Comparison of ENCODE assay signal across 13 cellular contexts in genomic region chr6:140071115-140071514, GRCh38.
A peak's percentile ranks its signal among the peaks of the same experiment; 100 is the strongest.
DNase-seq lines count a peak whose midpoint lies in the region; ATAC-seq and TF ChIP-seq lines count a peak whose summit lies in the region.
"Had no signal": no experiment of that assay in that cellular context is flagged by ENCODE, and none has a peak within 500 bp of the region (broad histone marks: within the 10 kb centered on the region; RNA-seq: fewer than 3 reads in every experiment).

No MANE protein-coding gene starts in this region.

- H3K4me1 ChIP-seq in lower lobe of right lung, result peaks cover 18% of the 10 kb centered on the region
- H3K4me1 ChIP-seq in CD8-positive, alpha-beta memory T cell (ENCODE audit: insufficient read depth, low read length), result no peaks in the 10 kb centered on the region

- H3K27me3 Mint-ChIP-seq in activated T-helper 2 cell treated with anti-CD3 and anti-CD28 coated beads, Interferon-gamma antibody, Interleukin-2, Interleukin-4, amounts not matched to agents 10 μg/mL and 5 μg/mL and 100 μg/mL, durations not matched to agents 14 hours and 24 hours and 36 hours (ENCODE audit: low read depth), result no peaks in the 10 kb centered on the region
- H3K27me3 Mint-ChIP-seq in CD8-positive, alpha-beta memory T cell, result peaks cover 1 to 25% of the 10 kb centered on the region in 2 donors
- H3K27me3 Mint-ChIP-seq: stimulated activated naive B cell treated with anti-CD40 and anti-IgM and Interleukin-4, amounts not matched to agents 10 μg/mL and 1 μg/mL and 100 μg/mL, for 72 hours had no signal

- peak; percentile 97 for DNase-seq in AG04449 (ENCODE audit: low read depth, low spot score)
- peak; percentile 88 for DNase-seq in HS-27A (ENCODE audit: low read depth)
- DNase-seq in brain microvascular endothelial cell, result peak; percentile 83
- DNase-seq in lower lobe of right lung, result no peak
- DNase-seq in NCI-H1436 (lab: John Stamatoyannopoulos, UW), result no peak
- no peak for DNase-seq in activated T-helper 2 cell treated with anti-CD3 and anti-CD28 coated beads, Interferon-gamma antibody, Interleukin-2, Interleukin-4, amounts not matched to agents 10 μg/mL and 5 μg/mL and 100 μg/mL, durations not matched to agents 14 hours and 24 hours and 36 hours (ENCODE audit: low spot score)
- no peak for DNase-seq in CD8-positive, alpha-beta memory T cell
- no peak for DNase-seq in ecto neural progenitor cell (ENCODE audit: low spot score)
- DNase-seq: heart left ventricle; NCI-H526; stimulated activated naive B cell treated with anti-CD40 and anti-IgM and Interleukin-4, amounts not matched to agents 10 μg/mL and 1 μg/mL and 100 μg/mL, for 72 hours; T-helper 2 cell had no signal

- H3K9me3 Mint-ChIP-seq in activated T-helper 2 cell treated with anti-CD3 and anti-CD28 coated beads, Interferon-gamma antibody, Interleukin-2, Interleukin-4, amounts not matched to agents 10 μg/mL and 5 μg/mL and 100 μg/mL, durations not matched to agents 14 hours and 24 hours and 36 hours, result no peaks in the 10 kb centered on the region
- no peaks in the 10 kb centered on the region for H3K9me3 Mint-ChIP-seq in CD8-positive, alpha-beta memory T cell
- H3K9me3 Mint-ChIP-seq: central memory CD8-positive, alpha-beta T cell; stimulated activated naive B cell treated with anti-CD40 and anti-IgM and Interleukin-4, amounts not matched to agents 10 μg/mL and 1 μg/mL and 100 μg/mL, for 72 hours had no signal

- H3K27me3 ChIP-seq in brain microvascular endothelial cell (replicated peaks) (no peaks in the 10 kb centered on the region), lower lobe of right lung (ENCODE audit: low read depth) (no peaks in the 10 kb centered on the region)
- H3K27me3 ChIP-seq in CD8-positive, alpha-beta memory T cell (ENCODE audit: insufficient read depth, low read length, poor library complexity, severe bottlenecking), result no peaks in the 10 kb centered on the region
- H3K27me3 ChIP-seq: heart left ventricle had no signal

- H3K27ac ChIP-seq in brain microvascular endothelial cell (peak overlapping the region; percentile 76), lower lobe of right lung (peak overlapping the region; percentile 1)
- no peak overlapping the region for H3K27ac ChIP-seq in CD8-positive, alpha-beta memory T cell (ENCODE audit: low read depth, low read length)

- in situ Hi-C loops in brain microvascular endothelial cell (cut with HindIII; ENCODE audit: low pct_ligation_motif_present, low sequenced_read_pairs), result no loop called here

- no peaks in the 10 kb centered on the region for H3K36me3 ChIP-seq in brain microvascular endothelial cell (replicated peaks)
- H3K36me3 ChIP-seq in lower lobe of right lung, result no peaks in the 10 kb centered on the region
- H3K36me3 ChIP-seq in CD8-positive, alpha-beta memory T cell (ENCODE audit: insufficient read depth, low read length), result no peaks in the 10 kb centered on the region
- H3K36me3 ChIP-seq: heart left ventricle had no signal

- H3K4me3 ChIP-seq in AG04449 (ENCODE audit: low read depth, low read length), result no peak overlapping the region
- no peak overlapping the region for H3K4me3 ChIP-seq in brain microvascular endothelial cell (ENCODE audit: low read depth, low read length)
- no peak overlapping the region for H3K4me3 ChIP-seq in lower lobe of right lung
- no peak overlapping the region for H3K4me3 ChIP-seq in CD8-positive, alpha-beta memory T cell (ENCODE audit: low read length)
- H3K4me3 ChIP-seq: heart left ventricle had no signal

- CTCF ChIA-PET in AG04449 (lab: Yijun Ruan, JAX), result no interaction called here
- CTCF ChIA-PET in CD8-positive, alpha-beta memory T cell (lab: Charles Lee), result no interaction called here

- TF ChIP-seq CTCF in AG04449 (IDR thresholded peaks at IDR 0.05; ENCODE audit: insufficient read depth, low read length, missing control alignments) (no peak), brain microvascular endothelial cell (IDR thresholded peaks at IDR 0.05; ENCODE audit: low read depth, low read length, missing control alignments) (no peak), lower lobe of right lung (IDR thresholded peaks at IDR 0.05) (no peak)

- H3K36me3 Mint-ChIP-seq in activated T-helper 2 cell treated with anti-CD3 and anti-CD28 coated beads, Interferon-gamma antibody, Interleukin-2, Interleukin-4, amounts not matched to agents 10 μg/mL and 5 μg/mL and 100 μg/mL, durations not matched to agents 14 hours and 24 hours and 36 hours (ENCODE audit: low read depth), result no peaks in the 10 kb centered on the region
- H3K36me3 Mint-ChIP-seq in CD8-positive, alpha-beta memory T cell, result no peaks in the 10 kb centered on the region
- H3K36me3 Mint-ChIP-seq: stimulated activated naive B cell treated with anti-CD40 and anti-IgM and Interleukin-4, amounts not matched to agents 10 μg/mL and 1 μg/mL and 100 μg/mL, for 72 hours had no signal

- H3K9me3 ChIP-seq in lower lobe of right lung, result no peaks in the 10 kb centered on the region
- H3K9me3 ChIP-seq in CD8-positive, alpha-beta memory T cell (ENCODE audit: low read length), result no peaks in the 10 kb centered on the region
- H3K9me3 ChIP-seq: heart left ventricle had no signal

- POLR2A ChIA-PET in AG04449 (lab: Yijun Ruan, JAX), result interaction anchor here (0.7 kb wide), 1 partner anchor 701 kb away, joined by 3 read pairs; no protein-coding TSS in a partner anchor
- POLR2A ChIA-PET in CD8-positive, alpha-beta memory T cell (lab: Charles Lee), result no interaction called here

- H3K4me1 Mint-ChIP-seq in activated T-helper 2 cell treated with anti-CD3 and anti-CD28 coated beads, Interferon-gamma antibody, Interleukin-2, Interleukin-4, amounts not matched to agents 10 μg/mL and 5 μg/mL and 100 μg/mL, durations not matched to agents 14 hours and 24 hours and 36 hours (ENCODE audit: low read depth), result no peaks in the 10 kb centered on the region
- H3K4me1 Mint-ChIP-seq in CD8-positive, alpha-beta memory T cell, result no peaks in the 10 kb centered on the region
- H3K4me1 Mint-ChIP-seq: central memory CD8-positive, alpha-beta T cell; stimulated activated naive B cell treated with anti-CD40 and anti-IgM and Interleukin-4, amounts not matched to agents 10 μg/mL and 1 μg/mL and 100 μg/mL, for 72 hours had no signal

- no peak for ATAC-seq in lower lobe of right lung
- ATAC-seq: stimulated activated naive B cell treated with anti-CD40 and anti-IgM and Interleukin-4, amounts not matched to agents 10 μg/mL and 1 μg/mL and 100 μg/mL, for 72 hours had no signal

- intact Hi-C loops in lower lobe of right lung (cut with DNase I), result no loop called here
- intact Hi-C loops in activated T-helper 2 cell treated with anti-CD3 and anti-CD28 coated beads, Interferon-gamma antibody, Interleukin-2, Interleukin-4, amounts not matched to agents 10 μg/mL and 5 μg/mL and 100 μg/mL, durations not matched to agents 14 hours and 24 hours and 36 hours (cut with micrococcal nuclease), result no loop called here

- H3K27ac Mint-ChIP-seq in activated T-helper 2 cell treated with anti-CD3 and anti-CD28 coated beads, Interferon-gamma antibody, Interleukin-2, Interleukin-4, amounts not matched to agents 10 μg/mL and 5 μg/mL and 100 μg/mL, durations not matched to agents 14 hours and 24 hours and 36 hours, result no peak overlapping the region
- H3K27ac Mint-ChIP-seq in CD8-positive, alpha-beta memory T cell, result no peak overlapping the region
- H3K27ac Mint-ChIP-seq: stimulated activated naive B cell treated with anti-CD40 and anti-IgM and Interleukin-4, amounts not matched to agents 10 μg/mL and 1 μg/mL and 100 μg/mL, for 72 hours had no signal

- H3K4me3 Mint-ChIP-seq in activated T-helper 2 cell treated with anti-CD3 and anti-CD28 coated beads, Interferon-gamma antibody, Interleukin-2, Interleukin-4, amounts not matched to agents 10 μg/mL and 5 μg/mL and 100 μg/mL, durations not matched to agents 14 hours and 24 hours and 36 hours (ENCODE audit: low read depth), result no peak overlapping the region
- H3K4me3 Mint-ChIP-seq in CD8-positive, alpha-beta memory T cell, result no peak overlapping the region
- H3K4me3 Mint-ChIP-seq: central memory CD8-positive, alpha-beta T cell; stimulated activated naive B cell treated with anti-CD40 and anti-IgM and Interleukin-4, amounts not matched to agents 10 μg/mL and 1 μg/mL and 100 μg/mL, for 72 hours had no signal

Comparison
In these comparisons a context has a peak if more than half of its experiments do, and no peak if none do; other contexts are left out.
1. DNase-seq: peak in AG04449 (single experiment), HS-27A (single experiment) and brain microvascular endothelial cell (single experiment); none in lower lobe of right lung (single experiment), NCI-H1436 (single experiment), activated T-helper 2 cell treated with anti-CD3 and anti-CD28 coated beads, Interferon-gamma antibody, Interleukin-2, Interleukin-4, amounts not matched to agents 10 μg/mL and 5 μg/mL and 100 μg/mL, durations not matched to agents 14 hours and 24 hours and 36 hours (single experiment), CD8-positive, alpha-beta memory T cell (0 of 5) and ecto neural progenitor cell (single experiment).